ENCODE assay signal across 25 cellular contexts in genomic region chr10:60323171-60323570, GRCh38.
"Had no signal": no experiment of that assay in that cellular context is flagged by ENCODE, and none has a peak within 500 bp of the region (broad histone marks: within the 10 kb centered on the region; RNA-seq: fewer than 3 reads in every experiment).

No MANE protein-coding gene starts in this region.

- H3K36me3 Mint-ChIP-seq: stimulated activated naive B cell treated with anti-CD40 and anti-IgM and Interleukin-4, amounts not matched to agents 10 μg/mL and 1 μg/mL and 100 μg/mL, for 72 hours had no signal

- ATAC-seq: esophagus mucosa; heart right ventricle; left cardiac atrium; left lung; naive thymus-derived CD8-positive, alpha-beta T cell; pancreas; right lobe of liver; stimulated activated naive B cell treated with anti-CD40 and anti-IgM and Interleukin-4, amounts not matched to agents 10 μg/mL and 1 μg/mL and 100 μg/mL, for 72 hours; upper lobe of right lung had no signal

- H3K4me3 Mint-ChIP-seq: naive thymus-derived CD8-positive, alpha-beta T cell; nephron progenitor cell; stimulated activated naive B cell treated with anti-CD40 and anti-IgM and Interleukin-4, amounts not matched to agents 10 μg/mL and 1 μg/mL and 100 μg/mL, for 72 hours; stimulated activated naive CD8-positive, alpha-beta T cell treated with anti-CD3 and anti-CD28 coated beads, Interleukin-15, Interleukin-2, amounts not matched to agents 100 ng/mL and 50 ng/mL, for 24 hours had no signal

- H3K4me3 ChIP-seq: dorsolateral prefrontal cortex, heart right ventricle, left lung, pancreas, right lobe of liver, suprapubic skin, transverse colon, upper lobe of right lung, vagina had no signal

- H3K4me1 Mint-ChIP-seq: stimulated activated naive B cell treated with anti-CD40 and anti-IgM and Interleukin-4, amounts not matched to agents 10 μg/mL and 1 μg/mL and 100 μg/mL, for 72 hours had no signal

- DNase-seq: dorsolateral prefrontal cortex; effector CD4-positive, alpha-beta T cell; foreskin melanocyte; glutamatergic neuron; heart right ventricle; hippocampal formation; left cardiac atrium; left lung; mesendoderm; naive thymus-derived CD8-positive, alpha-beta T cell; nephron progenitor cell; pancreas; retina; right lobe of liver; small intestine; stimulated activated CD4-positive, alpha-beta T cell treated with anti-CD3 and anti-CD28 coated beads, Interleukin-15, amount 100 ng/mL, for 24 hours; stimulated activated CD4-positive, alpha-beta T cell treated with anti-CD3 and anti-CD28 coated beads, Interleukin-2, amount 100 ng/mL, for 48 hours; stimulated activated naive B cell treated with anti-CD40 and anti-IgM and Interleukin-4, amounts not matched to agents 10 μg/mL and 1 μg/mL and 100 μg/mL, for 72 hours; transverse colon; upper lobe of right lung had no signal

- H3K27me3 Mint-ChIP-seq: stimulated activated naive B cell treated with anti-CD40 and anti-IgM and Interleukin-4, amounts not matched to agents 10 μg/mL and 1 μg/mL and 100 μg/mL, for 72 hours; stimulated activated naive CD8-positive, alpha-beta T cell treated with anti-CD3 and anti-CD28 coated beads, Interleukin-15, Interleukin-2, amounts not matched to agents 100 ng/mL and 50 ng/mL, for 24 hours had no signal

- H3K9me3 Mint-ChIP-seq: naive thymus-derived CD8-positive, alpha-beta T cell; nephron progenitor cell; stimulated activated naive CD8-positive, alpha-beta T cell treated with anti-CD3 and anti-CD28 coated beads, Interleukin-15, Interleukin-2, amounts not matched to agents 100 ng/mL and 50 ng/mL, for 24 hours had no signal

- H3K27ac ChIP-seq: epithelial cell of prostate, heart right ventricle, left lung, pancreas, right lobe of liver, suprapubic skin, transverse colon, upper lobe of right lung, vagina had no signal

- H3K27ac Mint-ChIP-seq: naive thymus-derived CD8-positive, alpha-beta T cell; nephron progenitor cell; stimulated activated naive B cell treated with anti-CD40 and anti-IgM and Interleukin-4, amounts not matched to agents 10 μg/mL and 1 μg/mL and 100 μg/mL, for 72 hours; stimulated activated naive CD8-positive, alpha-beta T cell treated with anti-CD3 and anti-CD28 coated beads, Interleukin-15, Interleukin-2, amounts not matched to agents 100 ng/mL and 50 ng/mL, for 24 hours had no signal
